20 cellular contexts compared by ENCODE assay signal in the genomic region with DNA sequence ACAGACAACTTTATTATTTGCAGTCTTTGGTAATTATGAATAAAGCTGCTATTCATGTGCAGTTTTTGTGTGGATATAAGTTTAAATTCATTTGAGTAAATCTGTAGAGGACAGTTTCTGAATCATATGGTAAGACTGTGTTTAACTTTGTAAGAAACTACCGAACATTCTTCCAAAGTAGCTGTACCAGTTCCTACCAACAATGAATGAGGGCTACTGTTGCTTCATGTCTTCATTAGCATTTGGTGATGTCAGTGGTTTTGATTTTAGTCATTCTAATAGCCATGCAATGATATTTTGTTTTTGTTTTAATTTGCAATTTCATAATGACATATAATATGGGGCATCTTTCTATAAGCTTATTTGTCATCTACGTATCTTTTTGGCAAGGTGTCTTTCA.
DNase-seq lines count a peak whose midpoint lies in the region; FAIRE-seq and TF ChIP-seq lines count a peak whose summit lies in the region.
"Had no signal": no experiment of that assay in that cellular context is flagged by ENCODE, and none has a peak within 500 bp of the region (broad histone marks: within the 10 kb centered on the region; RNA-seq: fewer than 3 reads in every experiment).

No MANE protein-coding gene starts in this region.

- H3K4me1 ChIP-seq in mammary epithelial cell (ENCODE audit: insufficient read depth, low read length) (no peaks in the 10 kb centered on the region), breast epithelium (no peaks in the 10 kb centered on the region), right atrium auricular region (no peaks in the 10 kb centered on the region)
- H3K4me1 ChIP-seq: A549, BLaER1 had no signal

- H3K4me2 ChIP-seq in mammary epithelial cell (ENCODE audit: insufficient read depth, low read depth, low read length): no peak overlapping the region
- H3K4me2 ChIP-seq: A549, BLaER1 had no signal

- H3K27ac ChIP-seq in mammary epithelial cell (ENCODE audit: insufficient read depth, low read depth, low read length) (no peak overlapping the region), breast epithelium (no peak overlapping the region), right atrium auricular region (no peak overlapping the region)
- H3K27ac ChIP-seq: 22Rv1, A549, BLaER1, GM23248 had no signal

- no peaks in the 10 kb centered on the region for H3K4me1 Mint-ChIP-seq in HFFc6 (ENCODE audit: low read depth)
- H3K4me1 Mint-ChIP-seq: CD14-positive monocyte; CD4-positive, alpha-beta memory T cell had no signal

- CTCF ChIA-PET in mammary epithelial cell (lab: Charles Lee; ENCODE audit: low non-redundant PET): no interaction called here

- intact Hi-C loops in mammary epithelial cell (cut with micrococcal nuclease) (no loop called here), breast epithelium (cut with DNase I; ENCODE audit: low total_unique reads) (no loop called here)

- H2AFZ ChIP-seq in mammary epithelial cell (ENCODE audit: low read depth, low read length): no peak overlapping the region
- H2AFZ ChIP-seq: GM23248 had no signal

- in situ Hi-C loops in mammary epithelial cell (cut with MboI; ENCODE audit: low sequenced_read_pairs in 2 of 2): no loop called here

- TF ChIP-seq CTCF in mammary epithelial cell (conservative IDR thresholded peaks at IDR 0.05 in 1 of 2, IDR thresholded peaks at IDR 0.05 in 1 of 2; ENCODE audit: extremely low read depth in 1 of 2, insufficient read depth in 1 of 2, low read depth in 1 of 2, low read length in 2 of 2) (no peak), breast epithelium (IDR thresholded peaks at IDR 0.05) (no peak), choroid plexus epithelial cell (conservative IDR thresholded peaks at IDR 0.05; ENCODE audit: low read depth, low read length) (no peak), fibroblast of mammary gland (conservative IDR thresholded peaks at IDR 0.05; ENCODE audit: control insufficient read depth, insufficient read depth, low read depth, low read length) (no peak), right atrium auricular region (IDR thresholded peaks at IDR 0.05) (no peak), HFFc6 (IDR thresholded peaks at IDR 0.05) (no peak)

- DNase-seq in mammary epithelial cell (peak; percentile 34), breast epithelium (ENCODE audit: low spot score in 2 of 2) (no peak), choroid plexus epithelial cell (ENCODE audit: low read depth) (peak; percentile 7), fibroblast of mammary gland (ENCODE audit: low read depth) (peak; percentile 1), pons (ENCODE audit: low spot score) (peak; percentile 28), urothelium cell line (ENCODE audit: low spot score) (no peak), right atrium auricular region (ENCODE audit: low spot score) (no peak), HFFc6 (no peak)
- DNase-seq: Calu3; CD4-positive, alpha-beta memory T cell; DMS79 treated with DMSO at 0.1 percent for 48 hours; GF-D8; GM23248; IMR-90 had no signal

- no peak overlapping the region for H3K9ac ChIP-seq in mammary epithelial cell (ENCODE audit: insufficient read depth, low read length)
- H3K9ac ChIP-seq: BLaER1, GM23248 had no signal

- H3K27ac Mint-ChIP-seq in HFFc6: no peak overlapping the region
- H3K27ac Mint-ChIP-seq: CD14-positive monocyte; CD4-positive, alpha-beta memory T cell had no signal

- dilution Hi-C loops in mammary epithelial cell (cut with HindIII; ENCODE audit: low sequenced_read_pairs): no loop called here

- H3K36me3 Mint-ChIP-seq in HFFc6 (ENCODE audit: low read depth): no peaks in the 10 kb centered on the region; the same call in 1 of the 2 replicates
- H3K36me3 Mint-ChIP-seq: CD14-positive monocyte; CD4-positive, alpha-beta memory T cell had no signal

- peaks cover 26% of the 10 kb centered on the region for H3K9me3 Mint-ChIP-seq in HFFc6

- H3K36me3 ChIP-seq in mammary epithelial cell (ENCODE audit: insufficient read depth, low read length) (no peaks in the 10 kb centered on the region), breast epithelium (no peaks in the 10 kb centered on the region), right atrium auricular region (no peaks in the 10 kb centered on the region)
- H3K36me3 ChIP-seq: BLaER1 had no signal

- H3K27me3 ChIP-seq in mammary epithelial cell (ENCODE audit: insufficient read depth, low read length) (no peaks in the 10 kb centered on the region), breast epithelium (no peaks in the 10 kb centered on the region), right atrium auricular region (no peaks in the 10 kb centered on the region)
- H3K27me3 ChIP-seq: BLaER1 had no signal

- no peak for TF ChIP-seq POLR2A in breast epithelium (IDR thresholded peaks at IDR 0.05)

- no peaks in the 10 kb centered on the region for H3K9me3 ChIP-seq in mammary epithelial cell (replicated peaks; ENCODE audit: insufficient read depth, low read length)
- no peaks in the 10 kb centered on the region for H3K9me3 ChIP-seq in breast epithelium
- H3K9me3 ChIP-seq in right atrium auricular region: no peaks in the 10 kb centered on the region
- H3K9me3 ChIP-seq: A549, BLaER1 had no signal

- H3K4me3 ChIP-seq in mammary epithelial cell (replicated peaks in 1 of 3; ENCODE audit: insufficient read depth in 1 of 3, low read depth in 2 of 3, low read length in 3 of 3): no peak overlapping the region
- H3K4me3 ChIP-seq in breast epithelium: no peak overlapping the region
- H3K4me3 ChIP-seq in choroid plexus epithelial cell (ENCODE audit: low read depth, low read length): no peak overlapping the region
- H3K4me3 ChIP-seq in fibroblast of mammary gland (ENCODE audit: control insufficient read depth, low read depth, low read length): no peak overlapping the region
- no peak overlapping the region for H3K4me3 ChIP-seq in right atrium auricular region
- H3K4me3 ChIP-seq: A549, BLaER1, GM23248 had no signal

- no peak overlapping the region for H3K4me3 Mint-ChIP-seq in HFFc6
- H3K4me3 Mint-ChIP-seq: CD14-positive monocyte; CD4-positive, alpha-beta memory T cell had no signal

- H3K27me3 Mint-ChIP-seq in HFFc6 (ENCODE audit: insufficient read depth): no peaks in the 10 kb centered on the region
- H3K27me3 Mint-ChIP-seq: CD4-positive, alpha-beta memory T cell had no signal

- H3K79me2 ChIP-seq in mammary epithelial cell (ENCODE audit: insufficient read depth, low read length): no peaks in the 10 kb centered on the region

- H4K20me1 ChIP-seq in mammary epithelial cell (ENCODE audit: insufficient read depth, low read length): no peaks in the 10 kb centered on the region
- H4K20me1 ChIP-seq: BLaER1 had no signal

- no peak for FAIRE-seq in urothelium cell line (lab: Jason Lieb, UNC)
- FAIRE-seq: A549, GM19239, HTR-8/SVneo had no signal

- no TSS peak for BruUV-seq in mammary epithelial cell (replicated peaks; lab: Mats Ljungman, UMichigan)

- 71% methylated on average over 2 of the region's 2 CpGs for WGBS in mammary epithelial cell (ENCODE audit: low coverage, missing lambda C conversion rate)

Comparison
In these comparisons a context has a peak if more than half of its experiments do, and no peak if none do; other contexts are left out.
1. DNase-seq: peak in mammary epithelial cell (single experiment), choroid plexus epithelial cell (single experiment), fibroblast of mammary gland (single experiment) and pons (single experiment); none in breast epithelium (0 of 2), urothelium cell line (single experiment), right atrium auricular region (single experiment) and HFFc6 (single experiment).